27 cellular contexts compared by ENCODE assay signal in the genomic region with DNA sequence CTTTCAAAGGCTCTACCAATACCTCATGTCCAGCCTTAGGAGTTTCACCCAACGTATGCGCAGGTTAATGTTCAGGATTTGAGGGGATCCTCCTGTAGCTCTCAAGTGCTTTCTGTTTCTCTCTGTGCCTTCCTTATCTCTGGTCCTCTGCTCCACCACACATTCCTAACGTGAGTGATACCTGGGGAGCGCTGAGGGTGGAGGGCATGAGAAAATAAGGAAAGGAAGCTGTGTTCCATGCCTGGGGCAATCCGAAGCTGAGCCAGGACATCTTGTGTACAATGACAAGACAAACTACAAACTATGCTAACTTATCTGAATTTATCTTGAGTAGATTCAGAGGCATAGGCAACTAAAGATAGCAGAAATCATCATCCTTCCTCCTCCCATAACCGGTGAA.
"Had no signal": no experiment of that assay in that cellular context is flagged by ENCODE, and none has a peak within 500 bp of the region (broad histone marks: within the 10 kb centered on the region; RNA-seq: fewer than 3 reads in every experiment).

No MANE protein-coding gene starts in this region.

- H3K4me1 Mint-ChIP-seq: activated CD4-positive, alpha-beta T cell treated with anti-CD3 and anti-CD28 coated beads, Interleukin-2, amount 10 ng/mL, durations not matched to agents 24 days and 14 days had no signal

- FAIRE-seq: bronchial epithelial cell had no signal

- H3K9me3 Mint-ChIP-seq: activated CD4-positive, alpha-beta T cell treated with anti-CD3 and anti-CD28 coated beads, Interleukin-2, amount 10 ng/mL, durations not matched to agents 24 days and 14 days; activated CD8-positive, alpha-beta T cell treated with anti-CD3 and anti-CD28 coated beads for 36 hours; activated naive CD4-positive, alpha-beta T cell treated with anti-CD3 and anti-CD28 coated beads, Interleukin-2, amount 50 U/mL, for 72 hours; activated T-helper 2 cell treated with anti-CD3 and anti-CD28 coated beads, Interferon-gamma antibody, Interleukin-2, Interleukin-4, amounts not matched to agents 10 μg/mL and 5 μg/mL and 100 μg/mL, durations not matched to agents 14 hours and 24 hours and 36 hours had no signal

- H3K4me3 ChIP-seq: adrenal gland, SJCRH30, SK-N-MC had no signal

- H3K27me3 ChIP-seq: adrenal gland, SJCRH30 had no signal

- H3K27ac Mint-ChIP-seq: activated CD4-positive, alpha-beta T cell treated with anti-CD3 and anti-CD28 coated beads, Interleukin-2, amount 10 ng/mL, durations not matched to agents 24 days and 14 days; activated CD8-positive, alpha-beta T cell treated with anti-CD3 and anti-CD28 coated beads for 36 hours; activated naive CD4-positive, alpha-beta T cell treated with anti-CD3 and anti-CD28 coated beads, Interleukin-2, amount 50 U/mL, for 72 hours; activated T-cell treated with anti-CD3 and anti-CD28 coated beads, Interleukin-2, amount 50 U/mL, for 72 hours; activated T-helper 2 cell treated with anti-CD3 and anti-CD28 coated beads, Interferon-gamma antibody, Interleukin-2, Interleukin-4, amounts not matched to agents 10 μg/mL and 5 μg/mL and 100 μg/mL, durations not matched to agents 14 hours and 24 hours and 36 hours; brain had no signal

- H3K4me1 ChIP-seq: adrenal gland, SJCRH30 had no signal

- DNase-seq: activated CD4-positive, alpha-beta T cell treated with anti-CD3 and anti-CD28 coated beads, Interleukin-2, amount 10 ng/mL, durations not matched to agents 24 days and 14 days; activated CD4-positive, alpha-beta T cell treated with anti-CD3 and anti-CD28 coated beads, Interleukin-2, amount 50 U/mL, for 4 hours; activated CD8-positive, alpha-beta T cell treated with anti-CD3 and anti-CD28 coated beads for 36 hours; activated gamma-delta T cell; activated naive CD4-positive, alpha-beta T cell treated with Interleukin-2 at 50 U/mL for 16 hours; activated T-cell treated with anti-CD3 and anti-CD28 coated beads, Interleukin-2, amount 50 U/mL, for 1 hour; activated T-cell treated with anti-CD3 and anti-CD28 coated beads, Interleukin-2, amount 50 U/mL, for 72 hours; adrenal gland; central memory CD4-positive, alpha-beta T cell; Karpas-422; KBM-7; NCI-H1105; NCI-H1417 treated with DMSO at 0.1 percent for 48 hours; NCI-H187 treated with DMSO at 0.1 percent for 48 hours; NCI-H2081; NCI-H345; NCI-H524 treated with DMSO at 0.1 percent for 48 hours; SHP77; SJCRH30; T1000; WERI-Rb-1 had no signal

- H3K27me3 Mint-ChIP-seq: brain had no signal

- H3K27ac ChIP-seq: adrenal gland, SJCRH30, SK-N-MC, WERI-Rb-1 had no signal

- H3K36me3 Mint-ChIP-seq: activated naive CD4-positive, alpha-beta T cell treated with anti-CD3 and anti-CD28 coated beads, Interleukin-2, amount 50 U/mL, for 72 hours; brain had no signal

- H3K9me3 ChIP-seq: adrenal gland, SJCRH30 had no signal

- ATAC-seq: activated CD8-positive, alpha-beta T cell treated with anti-CD3 and anti-CD28 coated beads for 36 hours; activated naive CD4-positive, alpha-beta T cell treated with anti-CD3 and anti-CD28 coated beads, Interleukin-2, amount 50 U/mL, for 72 hours; activated T-cell treated with anti-CD3 and anti-CD28 coated beads, Interleukin-2, amount 50 U/mL, for 72 hours; Panc1 had no signal

- H3K36me3 ChIP-seq: adrenal gland, SJCRH30, WERI-Rb-1 had no signal

- H3K4me3 Mint-ChIP-seq: activated CD4-positive, alpha-beta T cell treated with anti-CD3 and anti-CD28 coated beads, Interleukin-2, amount 10 ng/mL, durations not matched to agents 24 days and 14 days; activated CD8-positive, alpha-beta T cell treated with anti-CD3 and anti-CD28 coated beads for 36 hours; activated T-cell treated with anti-CD3 and anti-CD28 coated beads, Interleukin-2, amount 50 U/mL, for 72 hours; brain had no signal
